ENCODE assay signal across 21 cellular contexts in the genomic region with DNA sequence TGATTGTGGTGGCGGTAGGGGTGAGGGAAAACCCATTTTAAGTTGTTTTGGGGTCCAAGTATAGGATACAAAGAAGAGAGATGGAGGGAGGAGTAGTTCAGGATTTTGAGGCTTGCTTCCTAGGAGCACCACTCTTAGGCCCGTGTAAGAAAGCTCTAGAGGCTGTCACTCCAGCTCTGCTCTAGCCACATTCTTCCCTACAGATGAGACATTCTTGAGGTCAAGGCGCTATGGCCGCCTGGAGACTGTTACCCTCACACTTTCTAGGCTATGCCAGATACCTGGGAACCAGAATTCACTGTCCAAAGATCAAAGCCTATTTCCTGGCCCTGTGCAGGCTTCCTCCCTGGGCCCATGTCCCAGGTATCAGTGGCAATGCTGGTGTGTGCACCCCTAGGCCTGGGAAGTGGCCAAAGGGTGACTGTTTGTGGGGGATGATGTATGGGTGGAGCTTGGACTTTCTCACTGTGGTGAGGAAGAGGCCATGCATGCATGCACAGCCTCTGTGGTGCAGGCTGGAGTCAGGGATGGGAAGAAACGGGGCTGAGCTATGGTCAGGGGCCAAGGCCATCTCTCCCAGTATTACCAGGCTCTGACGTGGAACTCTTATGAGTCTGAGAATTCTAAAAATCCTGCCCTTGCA. TPM values are rescaled to one million over a fixed set of nuclear protein-coding genes. Genes with fewer than 3 reads are reported as not detected.
A peak's percentile ranks its signal among the peaks of the same experiment; 100 is the strongest.
DNase-seq lines count a peak whose midpoint lies in the region; ATAC-seq and TF ChIP-seq lines count a peak whose summit lies in the region.
"Had no signal": no experiment of that assay in that cellular context is flagged by ENCODE, and none has a peak within 500 bp of the region (broad histone marks: within the 10 kb centered on the region; RNA-seq: fewer than 3 reads in every experiment).

No MANE protein-coding gene starts in this region.

- no peak overlapping the region for H3K4me3 ChIP-seq in Peyer's patch
- H3K4me3 ChIP-seq: cardiac muscle cell, mucosa of descending colon, thoracic aorta had no signal

- DNase-seq in EL (peak; percentile 52), M059J (ENCODE audit: low read depth) (peak; percentile 46), endothelial cell (ENCODE audit: low spot score) (no peak), osteocyte (ENCODE audit: extremely low spot score, unreplicated experiment) (peak; percentile 67), epidermal melanocyte (ENCODE audit: insufficient read length, low spot score) (no peak), Peyer's patch (no peak)
- DNase-seq: activated CD4-positive, alpha-beta T cell treated with anti-CD3 and anti-CD28 coated beads for 36 hours; activated naive CD8-positive, alpha-beta T cell treated with anti-CD3 and anti-CD28 coated beads, Interleukin-2, amount 50 U/mL, for 24 hours; DND-41; glutamatergic neuron; H7; mucosa of descending colon; MV-4-11; NCI-H1930; NCI-H446 treated with DMSO at 0.1 percent for 48 hours had no signal

- no peaks in the 10 kb centered on the region for H3K9me3 ChIP-seq in Peyer's patch
- H3K9me3 ChIP-seq: mucosa of descending colon, thoracic aorta had no signal

- no peaks in the 10 kb centered on the region for H3K4me1 Mint-ChIP-seq in endothelial cell (ENCODE audit: unreplicated experiment)
- H3K4me1 Mint-ChIP-seq in osteocyte (ENCODE audit: unreplicated experiment) = no peaks in the 10 kb centered on the region
- H3K4me1 Mint-ChIP-seq: activated T-helper 17 cell treated with anti-CD3 and anti-CD28 coated beads, Interleukin-2, amount 50 U/mL, for 72 hours; B cell had no signal

- no peaks in the 10 kb centered on the region for H3K36me3 ChIP-seq in Peyer's patch
- H3K36me3 ChIP-seq: cardiac muscle cell, thoracic aorta had no signal

- H3K27me3 Mint-ChIP-seq in endothelial cell (ENCODE audit: unreplicated experiment) = peaks cover 1% of the 10 kb centered on the region
- peaks cover 2% of the 10 kb centered on the region for H3K27me3 Mint-ChIP-seq in osteocyte (ENCODE audit: unreplicated experiment)
- H3K27me3 Mint-ChIP-seq: activated CD4-positive, alpha-beta T cell treated with anti-CD3 and anti-CD28 coated beads for 36 hours; activated naive CD8-positive, alpha-beta T cell treated with anti-CD3 and anti-CD28 coated beads, Interleukin-2, amount 50 U/mL, for 24 hours; activated T-helper 17 cell treated with anti-CD3 and anti-CD28 coated beads, Interleukin-2, amount 50 U/mL, for 72 hours; B cell had no signal

- H3K36me3 Mint-ChIP-seq in endothelial cell (ENCODE audit: low read depth, unreplicated experiment) (no peaks in the 10 kb centered on the region), osteocyte (ENCODE audit: unreplicated experiment) (no peaks in the 10 kb centered on the region)

- H3K4me3 Mint-ChIP-seq in endothelial cell (ENCODE audit: unreplicated experiment) (peak overlapping the region; percentile 31), osteocyte (ENCODE audit: unreplicated experiment) (no peak overlapping the region)
- H3K4me3 Mint-ChIP-seq: activated CD4-positive, alpha-beta T cell treated with anti-CD3 and anti-CD28 coated beads for 36 hours; activated naive CD8-positive, alpha-beta T cell treated with anti-CD3 and anti-CD28 coated beads, Interleukin-2, amount 50 U/mL, for 24 hours; activated T-helper 17 cell treated with anti-CD3 and anti-CD28 coated beads, Interleukin-2, amount 50 U/mL, for 72 hours; B cell had no signal

- no peaks in the 10 kb centered on the region for H3K27me3 ChIP-seq in Peyer's patch
- H3K27me3 ChIP-seq: cardiac muscle cell had no signal

- H3K4me1 ChIP-seq in Peyer's patch = no peaks in the 10 kb centered on the region

- H3K27ac ChIP-seq in Peyer's patch = no peak overlapping the region
- H3K27ac ChIP-seq: cardiac muscle cell, epithelial cell of prostate, thoracic aorta had no signal

- no peaks in the 10 kb centered on the region for H3K9me3 Mint-ChIP-seq in endothelial cell (ENCODE audit: unreplicated experiment)
- H3K9me3 Mint-ChIP-seq in osteocyte (ENCODE audit: unreplicated experiment) = peaks cover 1% of the 10 kb centered on the region
- H3K9me3 Mint-ChIP-seq: activated naive CD8-positive, alpha-beta T cell treated with anti-CD3 and anti-CD28 coated beads, Interleukin-2, amount 50 U/mL, for 24 hours; activated T-helper 17 cell treated with anti-CD3 and anti-CD28 coated beads, Interleukin-2, amount 50 U/mL, for 72 hours had no signal

- TF ChIP-seq POLR2A in Peyer's patch (IDR thresholded peaks at IDR 0.05) = no peak

- H3K27ac Mint-ChIP-seq in endothelial cell (ENCODE audit: unreplicated experiment) (no peak overlapping the region), osteocyte (ENCODE audit: unreplicated experiment) (no peak overlapping the region)
- H3K27ac Mint-ChIP-seq: activated CD4-positive, alpha-beta T cell treated with anti-CD3 and anti-CD28 coated beads for 36 hours; activated naive CD8-positive, alpha-beta T cell treated with anti-CD3 and anti-CD28 coated beads, Interleukin-2, amount 50 U/mL, for 24 hours; B cell had no signal

- TF ChIP-seq CTCF in endothelial cell (IDR thresholded peaks at IDR 0.05; ENCODE audit: unreplicated experiment) = no peak
- TF ChIP-seq CTCF in osteocyte (IDR thresholded peaks at IDR 0.05) = no peak
- TF ChIP-seq CTCF in Peyer's patch (IDR thresholded peaks at IDR 0.05) = no peak

- ATAC-seq in HG03460 (IDR thresholded peaks at IDR 0.05; ENCODE audit: unreplicated experiment) = no peak
- ATAC-seq: activated CD4-positive, alpha-beta T cell treated with anti-CD3 and anti-CD28 coated beads for 36 hours; activated naive CD8-positive, alpha-beta T cell treated with anti-CD3 and anti-CD28 coated beads, Interleukin-2, amount 50 U/mL, for 24 hours; activated T-helper 17 cell treated with anti-CD3 and anti-CD28 coated beads, Interleukin-2, amount 50 U/mL, for 72 hours; mucosa of descending colon had no signal

RNA-seq across cellular contexts. Expression of a gene that starts 7.0 kb away (rescaled TPM):
- total RNA-seq in M059J (2014; rRNA removed; shearing (Covaris generic)) = 25.0 and 34.6 TPM in 2 replicates
- 89.9 TPM for total RNA-seq in endothelial cell (ENCODE audit: unreplicated experiment)
- total RNA-seq in osteocyte = 65.7 and 67.2 TPM in 2 replicates
- total RNA-seq in Peyer's patch = 10 to 100 TPM in 3 of 4 donors, 1 to 10 TPM in 1; 6.8 to 15.7 (median 13.2) TPM

RNA-seq across cellular contexts. Expression of a gene that starts 41.5 kb away (rescaled TPM):
- total RNA-seq in M059J (2014; rRNA removed; shearing (Covaris generic)) = 0.49 and 1.4 TPM in 2 replicates
- 11.8 TPM for total RNA-seq in endothelial cell (ENCODE audit: unreplicated experiment)
- 8.6 and 9.6 TPM in 2 replicates for total RNA-seq in osteocyte
- total RNA-seq in Peyer's patch = 10 to 100 TPM; 16.8 to 82.5 (median 37.3) TPM

Comparison
In these comparisons a context has a peak if more than half of its experiments do, and no peak if none do; other contexts are left out.
1. DNase-seq: peak in EL (single experiment), M059J (single experiment) and osteocyte (single experiment); none in endothelial cell (single experiment), epidermal melanocyte (single experiment) and Peyer's patch (0 of 3).